In genomic region chr13:43433691-43434121, GRCh38 we compare ENCODE assay signal across 17 cellular contexts.
DNase-seq lines count a peak whose midpoint lies in the region; ATAC-seq and TF ChIP-seq lines count a peak whose summit lies in the region.
"Had no signal": no experiment of that assay in that cellular context is flagged by ENCODE, and none has a peak within 500 bp of the region (broad histone marks: within the 10 kb centered on the region; RNA-seq: fewer than 3 reads in every experiment).

No MANE protein-coding gene starts in this region.

- POLR2A ChIA-PET in activated CD8-positive, alpha-beta T cell treated with anti-CD3 and anti-CD28 coated beads for 36 hours (lab: Charles Lee), result no interaction called here

- no peak for TF ChIP-seq CTCF in right atrium auricular region (IDR thresholded peaks at IDR 0.05)
- no peak for TF ChIP-seq CTCF in choroid plexus epithelial cell (conservative IDR thresholded peaks at IDR 0.05; ENCODE audit: low read depth, low read length)
- TF ChIP-seq CTCF in activated CD8-positive, alpha-beta T cell treated with anti-CD3 and anti-CD28 coated beads for 36 hours (IDR thresholded peaks at IDR 0.05), result no peak

- H3K27me3 Mint-ChIP-seq in activated CD8-positive, alpha-beta T cell treated with anti-CD3 and anti-CD28 coated beads for 36 hours, result peaks cover 11% of the 10 kb centered on the region

- H3K4me3 ChIP-seq in right atrium auricular region, result no peak overlapping the region
- no peak overlapping the region for H3K4me3 ChIP-seq in choroid plexus epithelial cell (ENCODE audit: low read depth, low read length)

- H3K4me1 Mint-ChIP-seq in activated CD8-positive, alpha-beta T cell treated with anti-CD3 and anti-CD28 coated beads for 36 hours (ENCODE audit: low read depth), result no peaks in the 10 kb centered on the region

- no peak overlapping the region for H3K4me3 Mint-ChIP-seq in activated CD8-positive, alpha-beta T cell treated with anti-CD3 and anti-CD28 coated beads for 36 hours

- H3K4me1 ChIP-seq in right atrium auricular region, result no peaks in the 10 kb centered on the region

- no peaks in the 10 kb centered on the region for H3K36me3 ChIP-seq in right atrium auricular region

- intact Hi-C loops in Right ventricle myocardium superior (cut with DNase I), result no loop called here
- intact Hi-C loops in activated CD8-positive, alpha-beta T cell treated with anti-CD3 and anti-CD28 coated beads for 36 hours (cut with micrococcal nuclease), result no loop called here

- no peak overlapping the region for H3K27ac ChIP-seq in right atrium auricular region
- H3K27ac ChIP-seq: C4-2B had no signal

- ATAC-seq in Right ventricle myocardium superior (ENCODE audit: poor library complexity), result peak; percentile 55
- no peak for ATAC-seq in activated CD8-positive, alpha-beta T cell treated with anti-CD3 and anti-CD28 coated beads for 36 hours
- ATAC-seq in GM18517 (IDR thresholded peaks at IDR 0.05; ENCODE audit: unreplicated experiment), result no peak
- ATAC-seq in HG03520 (IDR thresholded peaks at IDR 0.05; ENCODE audit: unreplicated experiment), result no peak

- H3K36me3 Mint-ChIP-seq in activated CD8-positive, alpha-beta T cell treated with anti-CD3 and anti-CD28 coated beads for 36 hours (ENCODE audit: low read depth), result no peaks in the 10 kb centered on the region

- H3K9me3 ChIP-seq in right atrium auricular region, result no peaks in the 10 kb centered on the region

- no peaks in the 10 kb centered on the region for H3K27me3 ChIP-seq in right atrium auricular region

- no peak overlapping the region for H3K27ac Mint-ChIP-seq in activated CD8-positive, alpha-beta T cell treated with anti-CD3 and anti-CD28 coated beads for 36 hours

- CTCF ChIA-PET in activated CD8-positive, alpha-beta T cell treated with anti-CD3 and anti-CD28 coated beads for 36 hours (lab: Charles Lee), result no interaction called here

- H3K9me3 Mint-ChIP-seq in activated CD8-positive, alpha-beta T cell treated with anti-CD3 and anti-CD28 coated beads for 36 hours, result no peaks in the 10 kb centered on the region

- no peak for DNase-seq in Right ventricle myocardium superior
- no peak for DNase-seq in right atrium auricular region (ENCODE audit: low spot score)
- DNase-seq in choroid plexus epithelial cell (ENCODE audit: low read depth), result peak; percentile 11
- peak; percentile 50 for DNase-seq in kidney tubule cell (ENCODE audit: low spot score)
- no peak for DNase-seq in activated CD8-positive, alpha-beta T cell treated with anti-CD3 and anti-CD28 coated beads for 36 hours
- no peak for DNase-seq in NCI-H345 (lab: John Stamatoyannopoulos, UW)
- DNase-seq: COR-L47, DMS79, GDM1, KG1, MM.1S, NCI-H1105, NCI-H1694 treated with DMSO at 0.1 percent for 48 hours, NCI-H510A had no signal

Comparison
In these comparisons a context has a peak if more than half of its experiments do, and no peak if none do; other contexts are left out.
1. DNase-seq: peak in choroid plexus epithelial cell (single experiment) and kidney tubule cell (single experiment); none in Right ventricle myocardium superior (single experiment), right atrium auricular region (single experiment), activated CD8-positive, alpha-beta T cell treated with anti-CD3 and anti-CD28 coated beads for 36 hours (single experiment) and NCI-H345 (single experiment).